ENCODE assay signal across 8 cellular contexts in the genomic region with DNA sequence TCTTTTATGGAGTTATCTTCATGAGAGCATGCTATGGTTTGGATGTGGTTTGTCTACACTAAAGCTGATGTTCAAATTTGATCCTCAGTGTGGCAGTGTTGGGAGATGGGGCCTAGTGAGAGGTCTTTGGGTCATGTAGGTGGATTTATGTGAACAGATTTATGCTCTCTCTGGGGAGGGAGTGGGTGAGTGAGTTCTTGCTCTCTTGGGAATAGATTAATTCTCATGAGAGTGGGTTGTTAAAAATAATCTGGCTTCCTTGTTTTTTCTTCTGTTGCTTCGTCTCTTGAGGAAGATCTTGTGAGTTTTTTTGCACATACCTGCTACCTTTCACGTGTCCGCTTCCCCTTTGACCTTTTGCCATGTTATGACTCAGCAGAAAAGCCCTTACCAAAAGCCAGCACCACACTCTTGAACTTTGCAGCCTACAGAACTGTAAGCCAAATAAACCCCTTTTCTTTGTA. TPM values are rescaled to one million over a fixed set of nuclear protein-coding genes. Genes with fewer than 3 reads are reported as not detected.
DNase-seq lines count a peak whose midpoint lies in the region; ATAC-seq and TF ChIP-seq lines count a peak whose summit lies in the region.

No MANE protein-coding gene starts in this region.

- DNase-seq in neural crest cell (ENCODE audit: low read depth, low spot score) (no peak), HAP-1 (ENCODE audit: low spot score in 2 of 2) (no peak), GOT3 (lab: John Stamatoyannopoulos, UW) (no peak), colonic mucosa (no peak)
- DNase-seq in naive thymus-derived CD8-positive, alpha-beta T cell: no peak

- H3K27ac Mint-ChIP-seq in neural crest cell (ENCODE audit: unreplicated experiment): peak overlapping the region; percentile 2
- peak overlapping the region in 1 of 10 donors; percentile 69 for H3K27ac Mint-ChIP-seq in naive thymus-derived CD8-positive, alpha-beta T cell

- H3K36me3 ChIP-seq in OCI-LY1 (ENCODE audit: insufficient read depth, low read length) (no peaks in the 10 kb centered on the region), HAP-1 (replicated peaks) (no peaks in the 10 kb centered on the region), colonic mucosa (no peaks in the 10 kb centered on the region)

- peaks cover 6% of the 10 kb centered on the region for H3K36me3 Mint-ChIP-seq in neural crest cell (ENCODE audit: low read depth)
- peaks cover 9 to 25% (median 13%) of the 10 kb centered on the region in 3 donors for H3K36me3 Mint-ChIP-seq in naive thymus-derived CD8-positive, alpha-beta T cell

- peaks cover 5% of the 10 kb centered on the region for H3K9me3 Mint-ChIP-seq in neural crest cell
- peaks cover 0 to 8% (median 2%) of the 10 kb centered on the region in 9 donors for H3K9me3 Mint-ChIP-seq in naive thymus-derived CD8-positive, alpha-beta T cell

- ATAC-seq in GM18519 (IDR thresholded peaks at IDR 0.05; ENCODE audit: low FRiP score, unreplicated experiment) (peak; percentile 53), HG02884 (IDR thresholded peaks at IDR 0.05; ENCODE audit: unreplicated experiment) (peak; percentile 55)
- ATAC-seq in naive thymus-derived CD8-positive, alpha-beta T cell: no peak

- no peak overlapping the region for H3K4me2 ChIP-seq in OCI-LY1 (ENCODE audit: low read length)

- H3K27me3 ChIP-seq in OCI-LY1 (ENCODE audit: insufficient read depth, low read length): no peaks in the 10 kb centered on the region
- H3K27me3 ChIP-seq in HAP-1 (ENCODE audit: low read depth): no peaks in the 10 kb centered on the region
- no peaks in the 10 kb centered on the region for H3K27me3 ChIP-seq in colonic mucosa

- H4K20me1 ChIP-seq in OCI-LY1 (ENCODE audit: insufficient read depth, low read length): no peaks in the 10 kb centered on the region

- H3K27me3 Mint-ChIP-seq in neural crest cell (ENCODE audit: low read depth): no peaks in the 10 kb centered on the region
- H3K27me3 Mint-ChIP-seq in naive thymus-derived CD8-positive, alpha-beta T cell: no peaks in the 10 kb centered on the region

- no peak overlapping the region for H2AFZ ChIP-seq in OCI-LY1 (ENCODE audit: low read length)

- TF ChIP-seq CTCF in OCI-LY1 (IDR thresholded peaks at IDR 0.05; ENCODE audit: low read length) (peak; percentile 41; the same call in 1 of the 2 replicates), neural crest cell (conservative IDR thresholded peaks at IDR 0.05) (peak; percentile 7), colonic mucosa (IDR thresholded peaks at IDR 0.05) (no peak)

- H3K9me3 ChIP-seq in OCI-LY1 (ENCODE audit: low read length) (no peaks in the 10 kb centered on the region), HAP-1 (no peaks in the 10 kb centered on the region), colonic mucosa (no peaks in the 10 kb centered on the region)

- intact Hi-C loops in colonic mucosa (cut with DNase I): no loop called here

- H3K4me3 Mint-ChIP-seq in neural crest cell: no peak overlapping the region
- no peak overlapping the region for H3K4me3 Mint-ChIP-seq in naive thymus-derived CD8-positive, alpha-beta T cell

- no peak overlapping the region for H3K4me3 ChIP-seq in OCI-LY1 (ENCODE audit: low read depth, low read length, poor library complexity, severe bottlenecking)
- H3K4me3 ChIP-seq in HAP-1: no peak overlapping the region
- no peak overlapping the region for H3K4me3 ChIP-seq in colonic mucosa

- no peaks in the 10 kb centered on the region for H3K4me1 ChIP-seq in OCI-LY1 (ENCODE audit: insufficient read depth, low read length, severe bottlenecking)
- H3K4me1 ChIP-seq in HAP-1: peaks cover 9% of the 10 kb centered on the region
- H3K4me1 ChIP-seq in colonic mucosa: no peaks in the 10 kb centered on the region

- peaks cover 23% of the 10 kb centered on the region for H3K4me1 Mint-ChIP-seq in neural crest cell
- H3K4me1 Mint-ChIP-seq in naive thymus-derived CD8-positive, alpha-beta T cell: peaks cover 1 to 12% (median 3%) of the 10 kb centered on the region in 4 donors

- no peaks in the 10 kb centered on the region for H3K9me2 ChIP-seq in OCI-LY1 (ENCODE audit: low read depth, low read length)

- no peaks in the 10 kb centered on the region for H3F3A ChIP-seq in OCI-LY1 (ENCODE audit: insufficient read depth, low read length)

- no peaks in the 10 kb centered on the region for H3K79me2 ChIP-seq in OCI-LY1 (ENCODE audit: insufficient read depth, low read length)

- in situ Hi-C loops in HAP-1 (cut with MboI; ENCODE audit: low sequenced_read_pairs): no loop called here

- no peak overlapping the region for H3K9ac ChIP-seq in OCI-LY1 (ENCODE audit: low read length)
- H3K9ac ChIP-seq in colonic mucosa (ENCODE audit: low read depth in 2 of 2, low read length in 2 of 2): no peak overlapping the region

- POLR2A ChIA-PET in naive thymus-derived CD8-positive, alpha-beta T cell (lab: Charles Lee): no interaction called here

- H3K27ac ChIP-seq in OCI-LY1 (ENCODE audit: low read depth, low read length, poor library complexity, severe bottlenecking) (no peak overlapping the region), colonic mucosa (no peak overlapping the region)

RNA-seq across cellular contexts. Expression of gene DERA, which starts 20.5 kb away (rescaled TPM):
- total RNA-seq in neural crest cell (34.1 and 43.0 TPM in 2 replicates), colonic mucosa (10 to 100 TPM; 44.0 to 61.2 TPM)
- 10 to 100 TPM; 12.4 to 14.1 TPM for total RNA-seq in naive thymus-derived CD8-positive, alpha-beta T cell
- polyA plus RNA-seq in naive thymus-derived CD8-positive, alpha-beta T cell: 10 to 100 TPM; 22.8 to 28.5 (median 26.7) TPM

RNA-seq across cellular contexts. Expression of gene STRAP, which starts 49.4 kb away (rescaled TPM):
- total RNA-seq in neural crest cell: 191 and 200 TPM in 2 replicates
- total RNA-seq in naive thymus-derived CD8-positive, alpha-beta T cell: 10 to 100 TPM; 49.6 to 54.3 TPM
- polyA plus RNA-seq in naive thymus-derived CD8-positive, alpha-beta T cell: 100 to 1,000 TPM in 2 of 3 donors, 10 to 100 TPM in 1; 99.2 to 126 (median 112) TPM
- 100 to 1,000 TPM in 1 of 2 donors, 10 to 100 TPM in 1; 85.3 to 108 TPM for total RNA-seq in colonic mucosa

Comparison
In these comparisons a context has a peak if more than half of its experiments do, and no peak if none do; other contexts are left out.
1. ATAC-seq: peak in GM18519 (single experiment) and HG02884 (single experiment); none in naive thymus-derived CD8-positive, alpha-beta T cell (0 of 2).